9 cellular contexts compared by ENCODE assay signal in the genomic region with DNA sequence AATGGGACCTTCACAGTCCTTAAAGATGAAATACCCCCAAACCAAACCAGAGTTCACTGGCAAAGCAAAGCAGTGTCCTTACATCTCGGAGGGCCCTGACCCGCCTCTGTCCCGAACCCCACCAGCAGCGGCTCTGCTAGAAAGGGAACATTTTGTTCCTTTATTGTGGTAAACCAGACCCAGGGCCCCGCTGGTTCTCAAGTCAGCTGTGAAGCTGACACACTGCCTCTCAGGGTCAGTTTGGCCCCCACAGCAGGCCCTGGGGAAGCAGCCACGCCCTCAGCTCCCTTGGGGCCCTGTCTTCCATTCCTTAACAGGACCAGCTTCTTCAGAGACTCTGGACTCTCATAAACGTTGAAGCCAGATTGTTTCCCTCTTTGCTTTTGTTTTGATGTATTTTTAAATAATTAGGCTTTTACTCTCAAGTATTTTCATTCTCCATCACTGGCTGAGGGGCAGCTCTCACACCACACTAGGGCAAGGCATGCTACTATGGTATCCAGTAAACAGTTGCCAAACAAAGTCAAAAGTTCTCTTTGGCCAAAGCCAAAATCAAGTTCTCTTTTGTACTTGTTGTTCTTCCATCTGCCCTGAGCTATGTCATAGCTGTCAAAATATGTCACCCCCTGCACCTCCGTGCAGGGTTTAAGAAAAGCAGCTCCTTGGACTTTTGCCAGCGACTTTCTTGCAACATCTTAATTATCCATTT.
DNase-seq lines count a peak whose midpoint lies in the region; ATAC-seq and TF ChIP-seq lines count a peak whose summit lies in the region.
"Had no signal": no experiment of that assay in that cellular context is flagged by ENCODE, and none has a peak within 500 bp of the region (broad histone marks: within the 10 kb centered on the region; RNA-seq: fewer than 3 reads in every experiment).

No MANE protein-coding gene starts in this region.

- no peaks in the 10 kb centered on the region for H3K27me3 ChIP-seq in mesenchymal stem cell (ENCODE audit: control insufficient read depth in 1 of 2, insufficient read depth in 1 of 2, low read length in 2 of 2)

- no peaks in the 10 kb centered on the region for H3K79me1 ChIP-seq in mesenchymal stem cell (replicated peaks; ENCODE audit: low read length, poor library complexity, severe bottlenecking)

- H3K9me3 ChIP-seq in mesenchymal stem cell (ENCODE audit: control insufficient read depth, low read length), result no peaks in the 10 kb centered on the region

- peaks cover 5% of the 10 kb centered on the region for H3K4me1 ChIP-seq in mesenchymal stem cell (ENCODE audit: control insufficient read depth, insufficient read depth, low read depth, low read length)

- WGBS in mesenchymal stem cell, result 51% methylated on average over 8 of the region's 9 CpGs

- H3K4me3 ChIP-seq in coronary artery (peak overlapping the region; percentile 40), mesenchymal stem cell (ENCODE audit: insufficient read depth in 1 of 2, low read depth in 1 of 2, low read length in 2 of 2) (peak overlapping the region in 1 of 2 experiments; percentile 6)

- peak overlapping the region in 1 of 2 experiments; percentile 30 for H3K4ac ChIP-seq in mesenchymal stem cell (ENCODE audit: low read depth in 1 of 2, low read length in 2 of 2)

- H3K36me3 ChIP-seq in mesenchymal stem cell (ENCODE audit: control insufficient read depth in 1 of 2, insufficient read depth in 2 of 2, low read depth in 1 of 2, low read length in 2 of 2), result peaks cover 0 to 10% of the 10 kb centered on the region in 2 experiments

- H4K8ac ChIP-seq in mesenchymal stem cell (ENCODE audit: low read length), result peak overlapping the region; percentile 7

- no peak overlapping the region for H3K4me2 ChIP-seq in mesenchymal stem cell (ENCODE audit: low read length, poor library complexity, severe bottlenecking)

- ATAC-seq in HG03159 (IDR thresholded peaks at IDR 0.05; ENCODE audit: unreplicated experiment) (no peak), GM21526 (IDR thresholded peaks at IDR 0.05; ENCODE audit: low FRiP score, unreplicated experiment) (no peak)

- DNase-seq in MV-4-11 (lab: John Stamatoyannopoulos, UW) (peak; percentile 76), coronary artery (ENCODE audit: low spot score) (peak; percentile 92), mesenchymal stem cell (peak; percentile 89), stromal cell of bone marrow (ENCODE audit: low read depth) (peak; percentile 54), NCI-H2029 treated with DMSO at 0.1 percent for 48 hours (lab: John Stamatoyannopoulos, UW) (no peak), GM10266 (ENCODE audit: extremely low spot score) (no peak)
- DNase-seq: activated naive CD8-positive, alpha-beta T cell treated with anti-CD3 and anti-CD28 coated beads, Interleukin-2, amount 10 ng/mL, durations not matched to agents 7 days and 5 days had no signal

- no peak overlapping the region for H2BK12ac ChIP-seq in mesenchymal stem cell (ENCODE audit: low read length in 2 of 2)

- peak overlapping the region; percentile 88 to 94 for H3K27ac ChIP-seq in coronary artery
- no peak overlapping the region for H3K27ac ChIP-seq in mesenchymal stem cell (ENCODE audit: low read length, poor library complexity, severe bottlenecking)

- no peak overlapping the region for H2BK120ac ChIP-seq in mesenchymal stem cell (ENCODE audit: low read depth, low read length)

- no peak overlapping the region for H2AFZ ChIP-seq in mesenchymal stem cell (ENCODE audit: low read depth, low read length)

- no peak for TF ChIP-seq CTCF in coronary artery (IDR thresholded peaks at IDR 0.05)
- no peak for TF ChIP-seq CTCF in GM10266 (IDR thresholded peaks at IDR 0.05; ENCODE audit: control insufficient read depth, insufficient read depth, low read depth, missing control alignments)

- H2BK5ac ChIP-seq in mesenchymal stem cell (ENCODE audit: low read depth, low read length, poor library complexity, severe bottlenecking), result no peak overlapping the region

- H3K14ac ChIP-seq in mesenchymal stem cell (ENCODE audit: low read length in 2 of 2), result no peak overlapping the region

- H3K18ac ChIP-seq in mesenchymal stem cell (ENCODE audit: low read depth in 1 of 2, low read length in 2 of 2), result peak overlapping the region; percentile 63 to 79

- H4K91ac ChIP-seq in mesenchymal stem cell (ENCODE audit: low read length), result no peak overlapping the region

- H3K23ac ChIP-seq in mesenchymal stem cell (ENCODE audit: low read length in 2 of 2), result no peak overlapping the region

- no peak overlapping the region for H2BK15ac ChIP-seq in mesenchymal stem cell (ENCODE audit: low read depth, poor library complexity, severe bottlenecking)

- peak overlapping the region; percentile 78 for H3K9ac ChIP-seq in mesenchymal stem cell (ENCODE audit: low read length)

- H2AK5ac ChIP-seq in mesenchymal stem cell (ENCODE audit: low read length, severe bottlenecking), result no peak overlapping the region

Comparison
In these comparisons a context has a peak if more than half of its experiments do, and no peak if none do; other contexts are left out.
1. DNase-seq: peak in MV-4-11 (single experiment), coronary artery (single experiment), mesenchymal stem cell (single experiment) and stromal cell of bone marrow (single experiment); none in NCI-H2029 treated with DMSO at 0.1 percent for 48 hours (single experiment) and GM10266 (single experiment).